Comparison of ENCODE assay signal across 12 cellular contexts in genomic region chr20:36097751-36098151, GRCh38. TPM values are rescaled to one million over a fixed set of nuclear protein-coding genes. Genes with fewer than 3 reads are reported as not detected.
DNase-seq lines count a peak whose midpoint lies in the region; ATAC-seq and TF ChIP-seq lines count a peak whose summit lies in the region.
"Had no signal": no experiment of that assay in that cellular context is flagged by ENCODE, and none has a peak within 500 bp of the region (broad histone marks: within the 10 kb centered on the region; RNA-seq: fewer than 3 reads in every experiment).

No MANE protein-coding gene starts in this region.

- peak overlapping the region; percentile 42 for H3K27ac ChIP-seq in PC-9
- peak overlapping the region; percentile 90 for H3K27ac ChIP-seq in hepatocyte
- peak overlapping the region; percentile 72 to 93 (median 89) for H3K27ac ChIP-seq in stomach
- H3K27ac ChIP-seq: 22Rv1 had no signal

- 25% methylated on average over 1 of the region's 1 CpG for WGBS in hepatocyte (ENCODE audit: low lambda C conversion rate, missing lambda C conversion rate)
- 14 to 41% (median 30%) methylated on average over 1 of the region's 1 CpG for WGBS in stomach, 5 donors

- no peaks in the 10 kb centered on the region for H3K36me3 ChIP-seq in PC-9 (ENCODE audit: low read depth)
- H3K36me3 ChIP-seq in hepatocyte (replicated peaks; ENCODE audit: insufficient read depth, low read depth) = no peaks in the 10 kb centered on the region
- H3K36me3 ChIP-seq in stomach = no peaks in the 10 kb centered on the region

- H4K20me1 ChIP-seq in PC-9 (ENCODE audit: insufficient read depth) (no peaks in the 10 kb centered on the region), hepatocyte (ENCODE audit: insufficient read depth, poor library complexity, severe bottlenecking) (no peaks in the 10 kb centered on the region)

- TF ChIP-seq POLR2A in stomach (IDR thresholded peaks at IDR 0.05) = no peak

- no peak overlapping the region for H3K4me3 Mint-ChIP-seq in T-helper 17 cell
- H3K4me3 Mint-ChIP-seq: activated naive CD8-positive, alpha-beta T cell treated with anti-CD3 and anti-CD28 coated beads, Interleukin-2, amount 50 U/mL, for 24 hours had no signal

- H3F3A ChIP-seq in PC-9 (ENCODE audit: insufficient read depth, low read depth) = peaks cover 22% of the 10 kb centered on the region; the same call in 1 of the 2 replicates

- CTCF ChIA-PET in PC-9 (lab: Charles Lee) = interaction anchor here (0.5 to 1.1 kb wide), 5 partner anchors 12 to 454 kb away, joined by 3 to 6 read pairs (median 3); no protein-coding TSS in a partner anchor

- H3K4me1 Mint-ChIP-seq in T-helper 17 cell = peaks cover 15% of the 10 kb centered on the region

- H2AFZ ChIP-seq in PC-9 (no peak overlapping the region), hepatocyte (no peak overlapping the region)

- H3K9me2 ChIP-seq in PC-9 (ENCODE audit: insufficient read depth) (no peaks in the 10 kb centered on the region), hepatocyte (replicated peaks; ENCODE audit: insufficient read depth) (no peaks in the 10 kb centered on the region)

- POLR2A ChIA-PET in PC-9 (lab: Charles Lee; ENCODE audit: unreplicated experiment) = interaction anchor here (0.5 to 2.9 kb wide), 12 partner anchors 10 to 506 kb away, joined by 3 to 29 read pairs (median 4); partner anchors contain the start of gene SCAND1

- no peaks in the 10 kb centered on the region for H3K27me3 ChIP-seq in PC-9 (ENCODE audit: insufficient read depth, low read depth)
- no peaks in the 10 kb centered on the region for H3K27me3 ChIP-seq in hepatocyte
- H3K27me3 ChIP-seq in stomach = peaks cover 0 to 11% (median 0%) of the 10 kb centered on the region in 3 donors

- peaks cover 52% of the 10 kb centered on the region for H3K4me1 ChIP-seq in PC-9 (replicated peaks; ENCODE audit: insufficient read depth)
- peaks cover 26% of the 10 kb centered on the region for H3K4me1 ChIP-seq in hepatocyte (ENCODE audit: insufficient read depth)
- peaks cover 55 to 87% (median 80%) of the 10 kb centered on the region in 4 donors for H3K4me1 ChIP-seq in stomach

- H3K4me3 ChIP-seq in PC-9 = no peak overlapping the region
- H3K4me3 ChIP-seq in hepatocyte = no peak overlapping the region
- H3K4me3 ChIP-seq in stomach = no peak overlapping the region

- ATAC-seq in HG02938 (IDR thresholded peaks at IDR 0.05; ENCODE audit: unreplicated experiment) = no peak
- ATAC-seq in GM18861 (IDR thresholded peaks at IDR 0.05; ENCODE audit: unreplicated experiment) = no peak
- ATAC-seq in T-helper 17 cell = no peak
- ATAC-seq: activated naive CD8-positive, alpha-beta T cell treated with anti-CD3 and anti-CD28 coated beads, Interleukin-2, amount 50 U/mL, for 24 hours had no signal

- BruUV-seq in PC-9 (replicated peaks; lab: Mats Ljungman, UMichigan) = no TSS peak

- no peak for TF ChIP-seq CTCF in PC-9 (conservative IDR thresholded peaks at IDR 0.05)
- no peak for TF ChIP-seq CTCF in hepatocyte (IDR thresholded peaks at IDR 0.05; ENCODE audit: poor library complexity)
- TF ChIP-seq CTCF in stomach (IDR thresholded peaks at IDR 0.05) = no peak

- DNase-seq in DMS153 (lab: John Stamatoyannopoulos, UW) (peak; percentile 68), DMS153 treated with DMSO at 0.1 percent for 48 hours (lab: John Stamatoyannopoulos, UW; ENCODE audit: unreplicated experiment) (no peak), PC-9 (peak in 1 of 2 experiments; percentile 53), hepatocyte (ENCODE audit: low spot score) (no peak), stomach (peak; percentile 53), T-helper 17 cell (no peak)
- DNase-seq: activated CD4-positive, alpha-beta T cell treated with anti-CD3 and anti-CD28 coated beads, Interleukin-2, amount 50 U/mL, for 1 hour; stimulated activated CD4-positive, alpha-beta T cell treated with anti-CD3 and anti-CD28 coated beads, Interleukin-2, amount 100 ng/mL, for 24 hours had no signal

- H3K79me2 ChIP-seq in PC-9 (ENCODE audit: low read depth) = peaks cover 58% of the 10 kb centered on the region
- H3K79me2 ChIP-seq in hepatocyte = peaks cover 35% of the 10 kb centered on the region

- intact Hi-C loops in PC-9 (cut with micrococcal nuclease; ENCODE audit: unreplicated experiment) = loop anchor here (1.0 kb wide), 1 partner anchor 102 kb away; no protein-coding TSS in a partner anchor
- intact Hi-C loops in stomach (cut with DNase I; ENCODE audit: low total_unique reads) = no loop called here

- H3K9me3 ChIP-seq in PC-9 (ENCODE audit: insufficient read depth, low read depth) = no peaks in the 10 kb centered on the region
- no peaks in the 10 kb centered on the region for H3K9me3 ChIP-seq in hepatocyte (ENCODE audit: low read depth)
- no peaks in the 10 kb centered on the region for H3K9me3 ChIP-seq in stomach
- H3K9me3 ChIP-seq in T-helper 17 cell (ENCODE audit: control insufficient read depth, low read length, poor library complexity, severe bottlenecking) = no peaks in the 10 kb centered on the region

- H3K36me3 Mint-ChIP-seq in T-helper 17 cell (ENCODE audit: low read depth) = peaks cover 9% of the 10 kb centered on the region

- peak overlapping the region; percentile 48 for H3K4me2 ChIP-seq in PC-9
- H3K4me2 ChIP-seq in hepatocyte = peak overlapping the region; percentile 0

- no peak for TF ChIP-seq EP300 in stomach (IDR thresholded peaks at IDR 0.05)

- no peak overlapping the region for H3K27ac Mint-ChIP-seq in T-helper 17 cell
- H3K27ac Mint-ChIP-seq: activated naive CD8-positive, alpha-beta T cell treated with anti-CD3 and anti-CD28 coated beads, Interleukin-2, amount 50 U/mL, for 24 hours had no signal

- H3K27me3 Mint-ChIP-seq in T-helper 17 cell = peaks cover 15% of the 10 kb centered on the region

RNA-seq across cellular contexts. Expression of gene EPB41L1, which starts 56.8 kb away (rescaled TPM):
- 134 and 141 TPM in 2 replicates for total RNA-seq in PC-9 (2021)
- total RNA-seq in hepatocyte = 32.6 and 36.4 TPM in 2 replicates
- 21.4 and 25.2 TPM in 2 replicates for polyA plus RNA-seq in hepatocyte
- total RNA-seq in stomach = 100 to 1,000 TPM in 2 of 5 donors, 10 to 100 TPM in 3; 40.2 to 271 (median 99.2) TPM
- polyA plus RNA-seq in stomach = 10 to 100 TPM; 25.9 to 36.0 (median 29.5) TPM
- under 1 TPM; 0.23 to 0.40 TPM for total RNA-seq in T-helper 17 cell

Comparison
In these comparisons a context has a peak if more than half of its experiments do, and no peak if none do; other contexts are left out.
1. DNase-seq: peak in DMS153 (single experiment) and stomach (single experiment); none in DMS153 treated with DMSO at 0.1 percent for 48 hours (single experiment), hepatocyte (single experiment) and T-helper 17 cell (0 of 3).
2. RNA of gene EPB41L1, which starts 56.8 kb away (total RNA-seq): 134 to 141 TPM in PC-9, 40.2 to 271 TPM in stomach and 32.6 to 36.4 TPM in hepatocyte; 0.23 to 0.40 TPM in T-helper 17 cell; every median in the first group is over 10 times any median in the second.
3. Peak in every context shown above with its lines, with median percentiles within 50 percentile points of each other: H3K27ac ChIP-seq.